ENCODE assay signal across 8 cellular contexts in the genomic region with DNA sequence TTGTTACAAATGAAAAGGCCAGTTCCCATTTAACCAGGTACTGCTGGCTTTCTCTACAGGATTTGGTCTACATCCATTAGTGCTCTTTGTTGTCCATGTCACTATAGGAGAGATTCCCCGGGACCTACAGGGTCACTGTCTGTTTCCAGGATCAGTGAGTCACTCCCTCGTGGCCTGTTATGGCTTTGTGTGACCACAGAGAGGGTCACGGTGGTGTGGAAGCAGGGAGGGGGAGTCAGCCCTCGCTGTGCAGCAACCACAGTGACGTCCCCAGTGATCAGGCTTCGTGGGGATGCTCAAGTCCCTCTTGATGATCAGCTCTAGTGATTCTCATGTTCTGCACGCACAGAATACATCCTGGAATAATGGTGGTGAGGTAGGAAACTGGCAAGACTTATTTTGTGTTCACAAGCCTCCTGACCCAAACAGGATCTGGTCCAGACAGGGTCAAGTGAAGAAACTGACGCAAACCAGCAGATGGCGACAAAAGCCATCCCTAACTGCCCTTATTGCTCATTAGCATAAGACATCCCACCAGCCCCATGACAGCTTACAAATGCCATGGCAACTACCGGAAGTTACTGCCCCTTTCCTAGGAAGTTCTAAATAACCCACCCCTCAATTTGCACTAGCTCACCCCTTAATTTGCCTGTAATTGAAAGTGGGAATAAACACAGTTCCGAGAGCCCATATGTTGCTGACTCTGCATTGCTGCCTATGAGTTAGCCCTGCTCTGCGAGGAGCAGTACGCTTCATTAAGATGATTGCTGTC.
DNase-seq lines count a peak whose midpoint lies in the region; FAIRE-seq and TF ChIP-seq lines count a peak whose summit lies in the region.

No MANE protein-coding gene starts in this region.

- H3K4me3 ChIP-seq in GM12864 (ENCODE audit: low read depth, low read length) (no peak overlapping the region), smooth muscle cell (no peak overlapping the region)

- H4K20me1 ChIP-seq in smooth muscle cell (ENCODE audit: low read depth) = no peaks in the 10 kb centered on the region

- H3K9ac ChIP-seq in smooth muscle cell (ENCODE audit: low read depth) = peak overlapping the region; percentile 15

- no peaks in the 10 kb centered on the region for H3F3A ChIP-seq in smooth muscle cell (ENCODE audit: low read depth)

- TF ChIP-seq CTCF in GM12864 (IDR thresholded peaks at IDR 0.05; ENCODE audit: low read depth, low read length, missing control alignments) (peak; percentile 69), smooth muscle cell (IDR thresholded peaks at IDR 0.05; ENCODE audit: borderline replicate concordance, insufficient read depth, poor library complexity, severe bottlenecking) (peak; percentile 49)

- WGBS in smooth muscle cell (ENCODE audit: low lambda C conversion rate) = 45% methylated on average over 13 of the region's 13 CpGs

- no peak overlapping the region for H2AFZ ChIP-seq in smooth muscle cell (ENCODE audit: low read depth)

- DNase-seq in Ammon's horn (ENCODE audit: low spot score) (peak; percentile 61), GM12864 (ENCODE audit: low read depth) (peak; percentile 12), HTR-8/SVneo (ENCODE audit: insufficient read length, low spot score) (peak; percentile 40), SKM-1 (lab: John Stamatoyannopoulos, UW; ENCODE audit: unreplicated experiment) (peak; percentile 74), germinal center (ENCODE audit: low spot score) (peak; percentile 29), smooth muscle cell (lab: John Stamatoyannopoulos, UW; ENCODE audit: unreplicated experiment) (no peak)
- DNase-seq in effector CD4-positive, alpha-beta T cell = no peak
- no peak for DNase-seq in activated CD4-positive, CD25-positive, alpha-beta regulatory T cell (lab: John Stamatoyannopoulos, UW)

- no peak overlapping the region for H3K4me2 ChIP-seq in smooth muscle cell

- H3K36me3 ChIP-seq in smooth muscle cell (ENCODE audit: low read depth) = no peaks in the 10 kb centered on the region

- no peaks in the 10 kb centered on the region for H3K79me2 ChIP-seq in smooth muscle cell (ENCODE audit: low read depth)

- peak overlapping the region; percentile 74 for H3K27ac ChIP-seq in smooth muscle cell (ENCODE audit: low read depth)

- peak; percentile 72 for FAIRE-seq in HTR-8/SVneo (lab: Jason Lieb, UNC)

- H3K27me3 ChIP-seq in smooth muscle cell (ENCODE audit: low read depth) = no peaks in the 10 kb centered on the region

- H3K9me3 ChIP-seq in smooth muscle cell (replicated peaks; ENCODE audit: low read depth) = no peaks in the 10 kb centered on the region

- H3K4me1 ChIP-seq in smooth muscle cell (ENCODE audit: low read depth) = no peaks in the 10 kb centered on the region

Comparison
In these comparisons a context has a peak if more than half of its experiments do, and no peak if none do; other contexts are left out.
1. DNase-seq: peak in Ammon's horn (single experiment), GM12864 (single experiment), HTR-8/SVneo (single experiment), SKM-1 (single experiment) and germinal center (single experiment); none in smooth muscle cell (single experiment), effector CD4-positive, alpha-beta T cell (single experiment) and activated CD4-positive, CD25-positive, alpha-beta regulatory T cell (0 of 4).